Comparison of ENCODE assay signal across 1 cellular context in the genomic region with DNA sequence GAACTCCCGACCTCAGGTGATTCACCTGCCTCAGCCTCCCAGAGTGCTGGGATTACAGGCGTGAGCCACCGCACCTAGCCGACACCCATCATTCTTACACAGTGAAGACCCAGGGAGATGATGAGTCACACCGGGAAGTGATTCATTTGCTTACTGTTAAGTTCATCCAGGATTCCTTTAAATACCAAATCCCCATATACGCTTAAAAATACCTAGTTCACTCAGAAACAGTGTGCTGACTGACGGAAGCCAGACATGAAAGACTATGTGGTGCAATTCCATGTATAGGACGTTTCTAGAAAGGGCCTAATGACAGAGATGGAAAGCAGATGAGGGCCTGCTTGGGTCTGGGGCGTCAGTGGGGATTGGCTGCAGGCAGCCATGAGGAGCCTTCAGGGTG.
TF ChIP-seq lines count a peak whose summit lies in the region.

No MANE protein-coding gene starts in this region.

TF ChIP-seq in GM23338, 12 proteins besides CTCF, POLR2A, EP300 and RAD21 (continued from another document):
- TF ChIP-seq ZNF462 (CRISPR knock-in tag; IDR thresholded peaks at IDR 0.05) (no peak), ZNF331 (CRISPR knock-in tag; IDR thresholded peaks at IDR 0.05; ENCODE audit: low read depth) (no peak), ETS1 (IDR thresholded peaks at IDR 0.05) (no peak), EZH2phosphoT487 (IDR thresholded peaks at IDR 0.05; ENCODE audit: unreplicated experiment) (no peak)
- TF ChIP-seq, protein P1, sequence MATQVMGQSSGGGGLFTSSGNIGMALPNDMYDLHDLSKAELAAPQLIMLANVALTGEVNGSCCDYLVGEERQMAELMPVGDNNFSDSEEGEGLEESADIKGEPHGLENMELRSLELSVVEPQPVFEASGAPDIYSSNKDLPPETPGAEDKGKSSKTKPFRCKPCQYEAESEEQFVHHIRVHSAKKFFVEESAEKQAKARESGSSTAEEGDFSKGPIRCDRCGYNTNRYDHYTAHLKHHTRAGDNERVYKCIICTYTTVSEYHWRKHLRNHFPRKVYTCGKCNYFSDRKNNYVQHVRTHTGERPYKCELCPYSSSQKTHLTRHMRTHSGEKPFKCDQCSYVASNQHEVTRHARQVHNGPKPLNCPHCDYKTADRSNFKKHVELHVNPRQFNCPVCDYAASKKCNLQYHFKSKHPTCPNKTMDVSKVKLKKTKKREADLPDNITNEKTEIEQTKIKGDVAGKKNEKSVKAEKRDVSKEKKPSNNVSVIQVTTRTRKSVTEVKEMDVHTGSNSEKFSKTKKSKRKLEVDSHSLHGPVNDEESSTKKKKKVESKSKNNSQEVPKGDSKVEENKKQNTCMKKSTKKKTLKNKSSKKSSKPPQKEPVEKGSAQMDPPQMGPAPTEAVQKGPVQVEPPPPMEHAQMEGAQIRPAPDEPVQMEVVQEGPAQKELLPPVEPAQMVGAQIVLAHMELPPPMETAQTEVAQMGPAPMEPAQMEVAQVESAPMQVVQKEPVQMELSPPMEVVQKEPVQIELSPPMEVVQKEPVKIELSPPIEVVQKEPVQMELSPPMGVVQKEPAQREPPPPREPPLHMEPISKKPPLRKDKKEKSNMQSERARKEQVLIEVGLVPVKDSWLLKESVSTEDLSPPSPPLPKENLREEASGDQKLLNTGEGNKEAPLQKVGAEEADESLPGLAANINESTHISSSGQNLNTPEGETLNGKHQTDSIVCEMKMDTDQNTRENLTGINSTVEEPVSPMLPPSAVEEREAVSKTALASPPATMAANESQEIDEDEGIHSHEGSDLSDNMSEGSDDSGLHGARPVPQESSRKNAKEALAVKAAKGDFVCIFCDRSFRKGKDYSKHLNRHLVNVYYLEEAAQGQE (IDR thresholded peaks at IDR 0.05; ENCODE audit: unreplicated experiment): no peak
